8 cellular contexts compared by ENCODE assay signal in genomic region chr6:108598316-108598863, GRCh38. TPM values are rescaled to one million over a fixed set of nuclear protein-coding genes. Genes with fewer than 3 reads are reported as not detected.
DNase-seq lines count a peak whose midpoint lies in the region; ATAC-seq lines count a peak whose summit lies in the region.

No MANE protein-coding gene starts in this region.

- H3K27ac ChIP-seq in SJCRH30: peak overlapping the region; percentile 20; the same call in 1 of the 2 replicates

- H3K4me3 ChIP-seq in SJCRH30 (no peak overlapping the region), iPS-15b (ENCODE audit: low read depth, low read length) (no peak overlapping the region)

- no peaks in the 10 kb centered on the region for H3K36me3 ChIP-seq in SJCRH30
- H3K36me3 ChIP-seq in iPS-15b (ENCODE audit: control insufficient read depth, insufficient read depth, low read length): no peaks in the 10 kb centered on the region

- no peaks in the 10 kb centered on the region for H3K9me3 ChIP-seq in SJCRH30 (replicated peaks)
- H3K9me3 ChIP-seq in iPS-15b (ENCODE audit: control insufficient read depth, insufficient read depth, low read length): no peaks in the 10 kb centered on the region

- peaks cover 37% of the 10 kb centered on the region for H3K4me1 ChIP-seq in SJCRH30
- H3K4me1 ChIP-seq in iPS-15b (ENCODE audit: control insufficient read depth, insufficient read depth, low read length): peaks cover 4% of the 10 kb centered on the region

- peak; percentile 84 for ATAC-seq in GM18909 (IDR thresholded peaks at IDR 0.05; ENCODE audit: poor library complexity, unreplicated experiment)
- peak; percentile 89 for ATAC-seq in HG02840 (IDR thresholded peaks at IDR 0.05; ENCODE audit: low FRiP score, unreplicated experiment)

- DNase-seq in SJCRH30: peak; percentile 47 to 70
- no peak for DNase-seq in SKM-1 (lab: John Stamatoyannopoulos, UW; ENCODE audit: unreplicated experiment)
- DNase-seq in inferior parietal cortex (ENCODE audit: extremely low spot score): no peak
- no peak for DNase-seq in D341Med (ENCODE audit: low spot score)
- no peak for DNase-seq in mucosa of gallbladder (ENCODE audit: low spot score)

- peak overlapping the region; percentile 4 for H3K9ac ChIP-seq in iPS-15b (ENCODE audit: low read depth, low read length)

- H3K27me3 ChIP-seq in SJCRH30 (no peaks in the 10 kb centered on the region), iPS-15b (ENCODE audit: control insufficient read depth, insufficient read depth, low read length) (no peaks in the 10 kb centered on the region)

RNA-seq across cellular contexts. Expression of gene FOXO3, which starts 37.7 kb away (rescaled TPM):
- 35.0 and 35.7 TPM in 2 replicates for total RNA-seq in SJCRH30 (2014; rRNA removed; shearing (Covaris generic))
- 71.4 TPM for total RNA-seq in mucosa of gallbladder

Comparison
In these comparisons a context has a peak if more than half of its experiments do, and no peak if none do; other contexts are left out.
1. DNase-seq: peak in SJCRH30 (2 of 2); none in SKM-1 (single experiment), inferior parietal cortex (single experiment), D341Med (single experiment) and mucosa of gallbladder (single experiment).